In genomic region chr6:124373386-124373785, GRCh38 we compare ENCODE assay signal across 32 cellular contexts.
"Had no signal": no experiment of that assay in that cellular context is flagged by ENCODE, and none has a peak within 500 bp of the region (broad histone marks: within the 10 kb centered on the region; RNA-seq: fewer than 3 reads in every experiment).

No MANE protein-coding gene starts in this region.

- H3K9ac ChIP-seq: KMS-11 had no signal

- H2AFZ ChIP-seq: PC-9 had no signal

- H3K27ac ChIP-seq: KMS-11, PC-9, RWPE1, VCaP had no signal

- H3K4me3 ChIP-seq: PC-9 had no signal

- H3K4me3 Mint-ChIP-seq: activated CD8-positive, alpha-beta T cell treated with anti-CD3 and anti-CD28 coated beads for 36 hours; activated naive CD4-positive, alpha-beta T cell treated with anti-CD3 and anti-CD28 coated beads for 36 hours; activated T-cell treated with anti-CD3 and anti-CD28 coated beads, Interleukin-2, amount 50 U/mL, for 72 hours; brain had no signal

- H3K27ac Mint-ChIP-seq: activated CD8-positive, alpha-beta T cell treated with anti-CD3 and anti-CD28 coated beads for 36 hours; activated naive CD4-positive, alpha-beta T cell treated with anti-CD3 and anti-CD28 coated beads for 36 hours; activated naive CD4-positive, alpha-beta T cell treated with anti-CD3 and anti-CD28 coated beads, Interleukin-2, amount 50 U/mL, for 72 hours; activated T-cell treated with anti-CD3 and anti-CD28 coated beads, Interleukin-2, amount 50 U/mL, for 72 hours; activated T-helper 2 cell treated with anti-CD3 and anti-CD28 coated beads, Interferon-gamma antibody, Interleukin-2, Interleukin-4, amounts not matched to agents 10 μg/mL and 5 μg/mL and 100 μg/mL, durations not matched to agents 14 hours and 24 hours and 36 hours; brain had no signal

- H3K36me3 Mint-ChIP-seq: activated naive CD4-positive, alpha-beta T cell treated with anti-CD3 and anti-CD28 coated beads, Interleukin-2, amount 50 U/mL, for 72 hours; brain had no signal

- H3K27me3 Mint-ChIP-seq: activated CD8-positive, alpha-beta T cell treated with anti-CD3 and anti-CD28 coated beads for 36 hours; brain had no signal

- ATAC-seq: activated CD8-positive, alpha-beta T cell treated with anti-CD3 and anti-CD28 coated beads for 36 hours; activated naive CD4-positive, alpha-beta T cell treated with anti-CD3 and anti-CD28 coated beads, Interleukin-2, amount 50 U/mL, for 72 hours; activated T-cell treated with anti-CD3 and anti-CD28 coated beads, Interleukin-2, amount 50 U/mL, for 72 hours; Right ventricle myocardium inferior had no signal

- H3K9me3 Mint-ChIP-seq: activated naive CD4-positive, alpha-beta T cell treated with anti-CD3 and anti-CD28 coated beads for 36 hours; activated T-helper 2 cell treated with anti-CD3 and anti-CD28 coated beads, Interferon-gamma antibody, Interleukin-2, Interleukin-4, amounts not matched to agents 10 μg/mL and 5 μg/mL and 100 μg/mL, durations not matched to agents 14 hours and 24 hours and 36 hours; brain had no signal

- H3K4me2 ChIP-seq: KMS-11, PC-9 had no signal

- DNase-seq: activated CD4-positive, alpha-beta T cell treated with anti-CD3 and anti-CD28 coated beads for 1 hour; activated CD4-positive, alpha-beta T cell treated with anti-CD3 and anti-CD28 coated beads for 48 hours; activated CD4-positive, CD25-positive, alpha-beta regulatory T cell; activated CD8-positive, alpha-beta T cell treated with anti-CD3 and anti-CD28 coated beads for 36 hours; activated gamma-delta T cell treated with Interleukin-2 at 50 U/mL for 16 hours; activated naive CD4-positive, alpha-beta T cell treated with anti-CD3 and anti-CD28 coated beads for 36 hours; activated T-cell treated with anti-CD3 and anti-CD28 coated beads, Interleukin-2, amount 50 U/mL, for 1 hour; activated T-cell treated with anti-CD3 and anti-CD28 coated beads, Interleukin-2, amount 50 U/mL, for 72 hours; anterior cingulate cortex; caudate nucleus; cerebellar nuclear complex; NCI-H1105; NCI-H1417 treated with DMSO at 0.1 percent for 48 hours; NCI-H187 treated with DMSO at 0.1 percent for 48 hours; NCI-H2081; NCI-H345; NCI-H524 treated with DMSO at 0.1 percent for 48 hours; NCI-H748 treated with DMSO at 0.1 percent for 48 hours; NK-92 treated with Interleukin-12 subunit alpha and Interleukin-12 subunit beta, amount 100 ng/mL, for 24 hours; PC-9; SIG-M5; SW 1271; T-helper 1 cell; T-helper 2 cell; T-helper 9 cell had no signal
